30 cellular contexts compared by ENCODE assay signal in genomic region chr3:83048556-83048955, GRCh38.
"Had no signal": no experiment of that assay in that cellular context is flagged by ENCODE, and none has a peak within 500 bp of the region (broad histone marks: within the 10 kb centered on the region; RNA-seq: fewer than 3 reads in every experiment).

No MANE protein-coding gene starts in this region.

- H3K27ac ChIP-seq: brain microvascular endothelial cell, SK-N-MC had no signal

- DNase-seq: activated CD4-positive, alpha-beta T cell treated with anti-CD3 and anti-CD28 coated beads, Interleukin-2, amount 10 ng/mL, durations not matched to agents 24 days and 14 days; activated CD4-positive, alpha-beta T cell treated with anti-CD3 and anti-CD28 coated beads, Interleukin-2, amount 50 U/mL, for 4 hours; activated CD8-positive, alpha-beta T cell treated with anti-CD3 and anti-CD28 coated beads for 36 hours; activated effector memory CD4-positive, alpha-beta T cell treated with anti-CD3 and anti-CD28 coated beads, Interleukin-2, amount 50 U/mL, for 16 hours; activated naive CD4-positive, alpha-beta T cell; activated naive CD4-positive, alpha-beta T cell treated with anti-CD3 and anti-CD28 coated beads, Interleukin-2, amount 50 U/mL, for 16 hours; activated naive CD8-positive, alpha-beta T cell treated with anti-CD3 and anti-CD28 coated beads for 36 hours; activated T-cell treated with anti-CD3 and anti-CD28 coated beads, Interleukin-2, amount 50 U/mL, for 1 hour; activated T-cell treated with anti-CD3 and anti-CD28 coated beads, Interleukin-2, amount 50 U/mL, for 72 hours; amniotic stem cell; aorta; brain microvascular endothelial cell; central memory CD4-positive, alpha-beta T cell; NCI-H1105; NCI-H1417 treated with DMSO at 0.1 percent for 48 hours; NCI-H187 treated with DMSO at 0.1 percent for 48 hours; NCI-H2081; NCI-H2171 treated with DMSO at 0.1 percent for 48 hours; NCI-H2227 treated with DMSO at 0.1 percent for 48 hours; NCI-H446; NCI-H526; NCI-H748 treated with DMSO at 0.1 percent for 48 hours; NK-92 treated with Interleukin-12 subunit alpha and Interleukin-12 subunit beta, amount 100 ng/mL, for 24 hours; OCI-M1; RPMI8226; T1000 had no signal

- H3K4me3 ChIP-seq: SK-N-MC had no signal

- H3K36me3 ChIP-seq: brain microvascular endothelial cell had no signal

- ATAC-seq: activated CD8-positive, alpha-beta T cell treated with anti-CD3 and anti-CD28 coated beads for 36 hours; activated T-cell treated with anti-CD3 and anti-CD28 coated beads, Interleukin-2, amount 50 U/mL, for 72 hours; activated T-helper 17 cell treated with anti-CD3 and anti-CD28 coated beads, Interleukin-2, amount 50 U/mL, for 72 hours; Panc1; Right ventricle myocardium inferior had no signal

- H3K27me3 ChIP-seq: brain microvascular endothelial cell had no signal
